ENCODE assay signal across 8 cellular contexts in genomic region chr1:161177112-161177935, GRCh38. TPM values are rescaled to one million over a fixed set of nuclear protein-coding genes. Genes with fewer than 3 reads are reported as not detected.
A peak's percentile ranks its signal among the peaks of the same experiment; 100 is the strongest.
DNase-seq lines count a peak whose midpoint lies in the region; ATAC-seq and TF ChIP-seq lines count a peak whose summit lies in the region.

B4GALT3 (minus strand) TSS chr1:161177507; CDS start chr1:161176060, 1,447 bp downstream.

- H3K27me3 ChIP-seq in Loucy (ENCODE audit: insufficient read depth, low read length, poor library complexity, severe bottlenecking) (no peaks in the 10 kb centered on the region), RWPE2 (ENCODE audit: insufficient read depth, poor library complexity, severe bottlenecking) (no peaks in the 10 kb centered on the region)

- peak; percentile 75 for DNase-seq in EH (ENCODE audit: low read depth)
- peak; percentile 56 for DNase-seq in H4 (ENCODE audit: low spot score)
- DNase-seq in RWPE2 (ENCODE audit: low spot score) = no peak
- DNase-seq in activated T-helper 9 cell treated with anti-CD3 and anti-CD28 coated beads, Interleukin-2, amount 50 U/mL, for 16 hours (ENCODE audit: low read depth) = peak; percentile 92
- peak; percentile 78 for DNase-seq in fibroblast of mammary gland (ENCODE audit: low read depth)
- DNase-seq in natural killer cell = peak; percentile 97
- DNase-seq in stimulated activated naive CD4-positive, alpha-beta T cell (lab: John Stamatoyannopoulos, UW) = peak; percentile 83 to 98 (median 90)

- peaks cover 21% of the 10 kb centered on the region for H3K36me3 Mint-ChIP-seq in natural killer cell

- no peaks in the 10 kb centered on the region for H3K9me2 ChIP-seq in Loucy (replicated peaks; ENCODE audit: low read depth, low read length)

- H3F3A ChIP-seq in Loucy (ENCODE audit: low read depth) = no peaks in the 10 kb centered on the region

- peaks cover 74 to 81% of the 10 kb centered on the region in 2 donors for H3K4me1 Mint-ChIP-seq in natural killer cell

- no peaks in the 10 kb centered on the region for H3K9me3 Mint-ChIP-seq in natural killer cell

- H3K9me3 ChIP-seq in Loucy (ENCODE audit: insufficient read depth, low read depth, low read length) (no peaks in the 10 kb centered on the region), RWPE2 (ENCODE audit: severe bottlenecking) (no peaks in the 10 kb centered on the region)

- H2AFZ ChIP-seq in Loucy (ENCODE audit: low read length) = peak within 1 kb of the TSS; percentile 89

- H3K36me3 ChIP-seq in Loucy (ENCODE audit: insufficient read depth, low read length) (peaks cover 16% of the 10 kb centered on the region; the same call in 1 of the 2 replicates), RWPE2 (ENCODE audit: low read depth) (peaks cover 29% of the 10 kb centered on the region)

- peaks cover 27% of the 10 kb centered on the region for H3K79me2 ChIP-seq in Loucy (ENCODE audit: insufficient read depth, low read length)

- TF ChIP-seq CTCF in Loucy (conservative IDR thresholded peaks at IDR 0.05; ENCODE audit: low read length) (peak; percentile 47), RWPE2 (IDR thresholded peaks at IDR 0.05; ENCODE audit: poor library complexity, severe bottlenecking) (peak; percentile 16), fibroblast of mammary gland (conservative IDR thresholded peaks at IDR 0.05; ENCODE audit: control insufficient read depth, insufficient read depth, low read depth, low read length) (no peak), natural killer cell (IDR thresholded peaks at IDR 0.05) (no peak)

- H3K27ac Mint-ChIP-seq in natural killer cell = peak within 1 kb of the TSS; percentile 96 to 99

- H3K27ac ChIP-seq in RWPE2 (ENCODE audit: poor library complexity, severe bottlenecking) = peak within 1 kb of the TSS; percentile 10

- intact Hi-C loops in natural killer cell (cut with micrococcal nuclease) = loop anchor here (1.0 kb wide), 1 partner anchor 11 kb away; the partner anchor contains the start of gene PPOX

- no peaks in the 10 kb centered on the region for H3K27me3 Mint-ChIP-seq in natural killer cell (ENCODE audit: low read depth in 2 of 2)

- H3K4me3 Mint-ChIP-seq in natural killer cell = peak within 1 kb of the TSS; percentile 99

- peak; percentile 89 for ATAC-seq in RWPE2 (ENCODE audit: low read depth)
- ATAC-seq in natural killer cell = peak; percentile 89 to 94 (median 94)

- peak within 1 kb of the TSS; percentile 78 for H3K4me2 ChIP-seq in Loucy (ENCODE audit: low read depth, low read length, poor library complexity, severe bottlenecking)

- H3K4me1 ChIP-seq in Loucy (ENCODE audit: insufficient read depth, low read length, poor library complexity, severe bottlenecking) (peaks cover 36% of the 10 kb centered on the region), RWPE2 (ENCODE audit: insufficient read depth, poor library complexity, severe bottlenecking) (peaks cover 14% of the 10 kb centered on the region)

- H3K4me3 ChIP-seq in Loucy (ENCODE audit: low read length, poor library complexity, severe bottlenecking) (peak within 1 kb of the TSS; percentile 93), RWPE2 (ENCODE audit: severe bottlenecking) (peak within 1 kb of the TSS; percentile 67), fibroblast of mammary gland (ENCODE audit: control insufficient read depth, low read depth, low read length) (peak within 1 kb of the TSS; percentile 96)

- H4K20me1 ChIP-seq in Loucy (ENCODE audit: insufficient read depth, low read length, poor library complexity, severe bottlenecking) = peaks cover 6% of the 10 kb centered on the region

- peak within 1 kb of the TSS; percentile 80 for H3K9ac ChIP-seq in Loucy (ENCODE audit: low read depth, low read length, poor library complexity, severe bottlenecking)

RNA-seq across cellular contexts. Expression of gene B4GALT3, which starts in this region (rescaled TPM):
- 28.0 and 38.0 TPM in 2 replicates for total RNA-seq in H4 (2014; rRNA removed; shearing (Covaris generic))
- total RNA-seq in natural killer cell = 10 to 100 TPM; 58.4 to 62.2 (median 59.4) TPM

Comparison
In these comparisons a context has a peak if more than half of its experiments do, and no peak if none do; other contexts are left out.
1. CTCF ChIP-seq: peak in Loucy (single experiment) and RWPE2 (single experiment); none in fibroblast of mammary gland (single experiment) and natural killer cell (single experiment).
2. Peak in every context shown above with its lines, with median percentiles within 50 percentile points of each other: H3K4me3 ChIP-seq.